In the genomic region with DNA sequence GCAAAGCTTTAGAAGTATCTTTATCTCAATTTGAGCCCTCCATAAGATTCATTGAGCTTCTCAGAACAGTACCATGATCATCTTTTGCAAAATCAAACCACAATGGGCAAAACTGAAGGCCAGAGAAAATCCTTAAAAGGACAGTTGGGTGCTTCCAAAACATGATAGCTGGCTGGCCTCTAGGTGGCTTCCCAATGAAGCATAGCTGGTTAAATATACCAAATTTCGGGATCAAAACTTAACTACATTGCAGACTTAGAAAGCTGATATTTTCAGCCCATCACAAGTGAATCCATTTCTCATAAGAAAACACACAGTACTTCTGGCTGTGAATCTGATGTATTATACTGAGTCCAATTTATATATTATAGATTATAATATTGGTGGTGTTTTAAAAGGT, we compare ENCODE assay signal across 2 cellular contexts.
TF ChIP-seq lines count a peak whose summit lies in the region.

No MANE protein-coding gene starts in this region.

TF ChIP-seq in liver, 16 proteins besides CTCF, POLR2A, EP300 and RAD21:
- TF ChIP-seq, protein P1, sequence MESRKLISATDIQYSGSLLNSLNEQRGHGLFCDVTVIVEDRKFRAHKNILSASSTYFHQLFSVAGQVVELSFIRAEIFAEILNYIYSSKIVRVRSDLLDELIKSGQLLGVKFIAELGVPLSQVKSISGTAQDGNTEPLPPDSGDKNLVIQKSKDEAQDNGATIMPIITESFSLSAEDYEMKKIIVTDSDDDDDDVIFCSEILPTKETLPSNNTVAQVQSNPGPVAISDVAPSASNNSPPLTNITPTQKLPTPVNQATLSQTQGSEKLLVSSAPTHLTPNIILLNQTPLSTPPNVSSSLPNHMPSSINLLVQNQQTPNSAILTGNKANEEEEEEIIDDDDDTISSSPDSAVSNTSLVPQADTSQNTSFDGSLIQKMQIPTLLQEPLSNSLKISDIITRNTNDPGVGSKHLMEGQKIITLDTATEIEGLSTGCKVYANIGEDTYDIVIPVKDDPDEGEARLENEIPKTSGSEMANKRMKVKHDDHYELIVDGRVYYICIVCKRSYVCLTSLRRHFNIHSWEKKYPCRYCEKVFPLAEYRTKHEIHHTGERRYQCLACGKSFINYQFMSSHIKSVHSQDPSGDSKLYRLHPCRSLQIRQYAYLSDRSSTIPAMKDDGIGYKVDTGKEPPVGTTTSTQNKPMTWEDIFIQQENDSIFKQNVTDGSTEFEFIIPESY (IDR thresholded peaks at IDR 0.05), result no peak
- TF ChIP-seq TAF1 (conservative IDR thresholded peaks at IDR 0.05), result peak; percentile 56

TF ChIP-seq in HepG2, 621 proteins besides CTCF, POLR2A, EP300 and RAD21 (continued from another document):
- TF ChIP-seq, protein P2, sequence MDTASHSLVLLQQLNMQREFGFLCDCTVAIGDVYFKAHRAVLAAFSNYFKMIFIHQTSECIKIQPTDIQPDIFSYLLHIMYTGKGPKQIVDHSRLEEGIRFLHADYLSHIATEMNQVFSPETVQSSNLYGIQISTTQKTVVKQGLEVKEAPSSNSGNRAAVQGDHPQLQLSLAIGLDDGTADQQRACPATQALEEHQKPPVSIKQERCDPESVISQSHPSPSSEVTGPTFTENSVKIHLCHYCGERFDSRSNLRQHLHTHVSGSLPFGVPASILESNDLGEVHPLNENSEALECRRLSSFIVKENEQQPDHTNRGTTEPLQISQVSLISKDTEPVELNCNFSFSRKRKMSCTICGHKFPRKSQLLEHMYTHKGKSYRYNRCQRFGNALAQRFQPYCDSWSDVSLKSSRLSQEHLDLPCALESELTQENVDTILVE (CRISPR knock-in tag; IDR thresholded peaks at IDR 0.05), result no peak
- TF ChIP-seq, protein P3, sequence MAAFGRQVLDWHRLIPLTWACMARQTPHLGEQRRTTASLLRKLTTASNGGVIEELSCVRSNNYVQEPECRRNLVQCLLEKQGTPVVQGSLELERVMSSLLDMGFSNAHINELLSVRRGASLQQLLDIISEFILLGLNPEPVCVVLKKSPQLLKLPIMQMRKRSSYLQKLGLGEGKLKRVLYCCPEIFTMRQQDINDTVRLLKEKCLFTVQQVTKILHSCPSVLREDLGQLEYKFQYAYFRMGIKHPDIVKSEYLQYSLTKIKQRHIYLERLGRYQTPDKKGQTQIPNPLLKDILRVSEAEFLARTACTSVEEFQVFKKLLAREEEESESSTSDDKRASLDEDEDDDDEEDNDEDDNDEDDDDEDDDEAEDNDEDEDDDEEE (CRISPR knock-in tag; IDR thresholded peaks at IDR 0.05), result no peak
- TF ChIP-seq ZNF382 (CRISPR knock-in tag; IDR thresholded peaks at IDR 0.05; ENCODE audit: borderline replicate concordance) (no peak), ATF1 (CRISPR knock-in tag; IDR thresholded peaks at IDR 0.05) (no peak), KLF12 (CRISPR knock-in tag; IDR thresholded peaks at IDR 0.05; ENCODE audit: borderline replicate concordance) (no peak), ZNF264 (CRISPR knock-in tag; IDR thresholded peaks at IDR 0.05) (no peak), TCF7 (IDR thresholded peaks at IDR 0.05; ENCODE audit: low read depth) (no peak), ZNF550 (CRISPR knock-in tag; IDR thresholded peaks at IDR 0.05; ENCODE audit: borderline replicate concordance) (no peak), PITX1 (CRISPR knock-in tag; IDR thresholded peaks at IDR 0.05) (no peak), SMARCE1 (IDR thresholded peaks at IDR 0.05; ENCODE audit: borderline replicate concordance) (no peak), SAP130 (CRISPR knock-in tag; IDR thresholded peaks at IDR 0.05; ENCODE audit: low read depth) (no peak), MLLT10 (CRISPR knock-in tag; IDR thresholded peaks at IDR 0.05) (no peak), ISL2 (CRISPR knock-in tag; IDR thresholded peaks at IDR 0.05) (no peak)
- TF ChIP-seq, protein P4, sequence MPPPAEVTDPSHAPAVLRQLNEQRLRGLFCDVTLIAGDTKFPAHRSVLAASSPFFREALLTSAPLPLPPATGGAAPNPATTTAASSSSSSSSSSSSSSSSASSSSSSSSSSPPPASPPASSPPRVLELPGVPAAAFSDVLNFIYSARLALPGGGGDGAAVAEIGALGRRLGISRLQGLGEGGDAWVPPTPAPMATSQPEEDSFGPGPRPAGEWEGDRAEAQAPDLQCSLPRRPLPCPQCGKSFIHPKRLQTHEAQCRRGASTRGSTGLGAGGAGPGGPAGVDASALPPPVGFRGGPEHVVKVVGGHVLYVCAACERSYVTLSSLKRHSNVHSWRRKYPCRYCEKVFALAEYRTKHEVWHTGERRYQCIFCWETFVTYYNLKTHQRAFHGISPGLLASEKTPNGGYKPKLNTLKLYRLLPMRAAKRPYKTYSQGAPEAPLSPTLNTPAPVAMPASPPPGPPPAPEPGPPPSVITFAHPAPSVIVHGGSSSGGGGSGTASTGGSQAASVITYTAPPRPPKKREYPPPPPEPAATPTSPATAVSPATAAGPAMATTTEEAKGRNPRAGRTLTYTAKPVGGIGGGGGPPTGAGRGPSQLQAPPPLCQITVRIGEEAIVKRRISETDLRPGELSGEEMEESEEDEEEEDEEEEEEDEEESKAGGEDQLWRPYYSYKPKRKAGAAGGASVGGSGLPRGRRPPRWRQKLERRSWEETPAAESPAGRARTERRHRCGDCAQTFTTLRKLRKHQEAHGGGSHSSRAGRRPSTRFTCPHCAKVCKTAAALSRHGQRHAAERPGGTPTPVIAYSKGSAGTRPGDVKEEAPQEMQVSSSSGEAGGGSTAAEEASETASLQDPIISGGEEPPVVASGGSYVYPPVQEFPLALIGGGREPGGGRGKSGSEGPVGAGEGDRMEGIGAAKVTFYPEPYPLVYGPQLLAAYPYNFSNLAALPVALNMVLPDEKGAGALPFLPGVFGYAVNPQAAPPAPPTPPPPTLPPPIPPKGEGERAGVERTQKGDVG (CRISPR knock-in tag; IDR thresholded peaks at IDR 0.05; ENCODE audit: borderline replicate concordance), result no peak
TF ChIP-seq in HepG2: peak in this region for 0.
